In the genomic region with DNA sequence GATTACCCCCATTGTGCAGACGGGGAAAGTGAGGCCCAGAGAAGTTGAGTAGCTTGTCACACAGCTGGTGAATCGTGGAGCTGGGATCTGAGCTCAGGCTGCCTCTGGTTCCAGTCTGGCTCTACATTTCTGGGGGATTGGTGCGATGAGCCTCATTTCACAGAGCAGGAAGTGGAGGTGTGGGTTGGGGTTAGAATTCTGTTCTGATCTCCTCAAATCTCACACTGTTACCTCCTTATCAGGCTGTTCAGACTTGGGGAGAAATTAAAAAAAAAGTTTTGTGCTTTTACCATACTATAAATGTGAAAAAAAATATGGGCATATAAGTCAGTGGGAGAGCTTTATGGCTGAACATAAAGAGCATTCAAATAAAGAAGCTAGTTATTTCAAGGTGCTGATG, we compare ENCODE assay signal across 15 cellular contexts. TPM values are rescaled to one million over a fixed set of nuclear protein-coding genes. Genes with fewer than 3 reads are reported as not detected.
A peak's percentile ranks its signal among the peaks of the same experiment; 100 is the strongest.
DNase-seq lines count a peak whose midpoint lies in the region; ATAC-seq and TF ChIP-seq lines count a peak whose summit lies in the region.
"Had no signal": no experiment of that assay in that cellular context is flagged by ENCODE, and none has a peak within 500 bp of the region (broad histone marks: within the 10 kb centered on the region; RNA-seq: fewer than 3 reads in every experiment).

No MANE protein-coding gene starts in this region.

- H3K27me3 Mint-ChIP-seq in activated naive CD8-positive, alpha-beta T cell treated with anti-CD3 and anti-CD28 coated beads for 36 hours = no peaks in the 10 kb centered on the region
- no peaks in the 10 kb centered on the region for H3K27me3 Mint-ChIP-seq in activated naive CD8-positive, alpha-beta T cell treated with anti-CD3 and anti-CD28 coated beads, Interleukin-2, amount 50 U/mL, for 24 hours
- no peaks in the 10 kb centered on the region for H3K27me3 Mint-ChIP-seq in osteocyte (ENCODE audit: unreplicated experiment)
- peaks cover 56% of the 10 kb centered on the region for H3K27me3 Mint-ChIP-seq in activated T-helper 1 cell treated with anti-CD3 and anti-CD28 coated beads, Interleukin-12 subunit alpha, Interleukin-12 subunit beta, Interleukin-2, Interleukin-4 antibody, amounts not matched to agents 30 ng/mL and 10 ng/mL and 1 ng/mL, durations not matched to agents 14 hours and 24 hours and 36 hours (ENCODE audit: insufficient read depth)

- H2AK5ac ChIP-seq in IMR-90 (ENCODE audit: low read depth, low read length) = no peak overlapping the region

- H3K4me3 Mint-ChIP-seq in activated naive CD8-positive, alpha-beta T cell treated with anti-CD3 and anti-CD28 coated beads for 36 hours = no peak overlapping the region
- no peak overlapping the region for H3K4me3 Mint-ChIP-seq in activated naive CD8-positive, alpha-beta T cell treated with anti-CD3 and anti-CD28 coated beads, Interleukin-2, amount 50 U/mL, for 24 hours
- no peak overlapping the region for H3K4me3 Mint-ChIP-seq in osteocyte (ENCODE audit: unreplicated experiment)
- no peak overlapping the region for H3K4me3 Mint-ChIP-seq in activated T-helper 1 cell treated with anti-CD3 and anti-CD28 coated beads, Interleukin-12 subunit alpha, Interleukin-12 subunit beta, Interleukin-2, Interleukin-4 antibody, amounts not matched to agents 30 ng/mL and 10 ng/mL and 1 ng/mL, durations not matched to agents 14 hours and 24 hours and 36 hours
- H3K4me3 Mint-ChIP-seq: CD8-positive, alpha-beta memory T cell; GM23338; H9; HFFc6 had no signal

- H3K4me2 ChIP-seq in IMR-90 (ENCODE audit: low read depth, low read length) = no peak overlapping the region
- H3K4me2 ChIP-seq: GM23338 had no signal

- no peak overlapping the region for H4K5ac ChIP-seq in IMR-90 (ENCODE audit: low read depth, low read length)

- TF ChIP-seq CTCF in IMR-90 (conservative IDR thresholded peaks at IDR 0.05; ENCODE audit: low read depth, low read length) (no peak), osteocyte (IDR thresholded peaks at IDR 0.05) (no peak)

- peak overlapping the region; percentile 54 for H3K27ac Mint-ChIP-seq in activated naive CD8-positive, alpha-beta T cell treated with anti-CD3 and anti-CD28 coated beads for 36 hours
- H3K27ac Mint-ChIP-seq in activated naive CD8-positive, alpha-beta T cell treated with anti-CD3 and anti-CD28 coated beads, Interleukin-2, amount 50 U/mL, for 24 hours = no peak overlapping the region
- H3K27ac Mint-ChIP-seq in osteocyte (ENCODE audit: unreplicated experiment) = peak overlapping the region; percentile 23
- no peak overlapping the region for H3K27ac Mint-ChIP-seq in activated T-helper 1 cell treated with anti-CD3 and anti-CD28 coated beads, Interleukin-12 subunit alpha, Interleukin-12 subunit beta, Interleukin-2, Interleukin-4 antibody, amounts not matched to agents 30 ng/mL and 10 ng/mL and 1 ng/mL, durations not matched to agents 14 hours and 24 hours and 36 hours
- H3K27ac Mint-ChIP-seq: CD8-positive, alpha-beta memory T cell; GM23338; HFFc6 had no signal

- in situ Hi-C loops in IMR-90 (cut with MboI; ENCODE audit: low sequenced_read_pairs) = no loop called here

- no peak overlapping the region for H4K91ac ChIP-seq in IMR-90 (ENCODE audit: insufficient read depth, low read depth, low read length)

- H3K4me1 ChIP-seq in IMR-90 (ENCODE audit: control insufficient read depth, insufficient read depth, low read length) = peaks cover 11% of the 10 kb centered on the region

- no peak overlapping the region for H2AFZ ChIP-seq in IMR-90 (replicated peaks; ENCODE audit: low read length, poor library complexity)
- H2AFZ ChIP-seq: GM23338 had no signal

- peaks cover 70 to 93% of the 10 kb centered on the region in 2 experiments for H3K79me1 ChIP-seq in IMR-90 (ENCODE audit: low read depth in 1 of 2, low read length in 2 of 2)

- no peak overlapping the region for H3K18ac ChIP-seq in IMR-90 (ENCODE audit: low read depth, low read length)

- H2BK20ac ChIP-seq in IMR-90 (ENCODE audit: low read depth, low read length) = no peak overlapping the region

- H3K56ac ChIP-seq in IMR-90 (ENCODE audit: extremely low read depth, insufficient read depth, low read length) = no peak overlapping the region

- no peaks in the 10 kb centered on the region for H3K36me3 Mint-ChIP-seq in activated naive CD8-positive, alpha-beta T cell treated with anti-CD3 and anti-CD28 coated beads for 36 hours
- H3K36me3 Mint-ChIP-seq in activated naive CD8-positive, alpha-beta T cell treated with anti-CD3 and anti-CD28 coated beads, Interleukin-2, amount 50 U/mL, for 24 hours (ENCODE audit: low read depth) = no peaks in the 10 kb centered on the region
- peaks cover 4% of the 10 kb centered on the region for H3K36me3 Mint-ChIP-seq in osteocyte (ENCODE audit: unreplicated experiment)
- no peaks in the 10 kb centered on the region for H3K36me3 Mint-ChIP-seq in activated T-helper 1 cell treated with anti-CD3 and anti-CD28 coated beads, Interleukin-12 subunit alpha, Interleukin-12 subunit beta, Interleukin-2, Interleukin-4 antibody, amounts not matched to agents 30 ng/mL and 10 ng/mL and 1 ng/mL, durations not matched to agents 14 hours and 24 hours and 36 hours (ENCODE audit: low read depth)
- H3K36me3 Mint-ChIP-seq: CD8-positive, alpha-beta memory T cell had no signal

- H3K27ac ChIP-seq in IMR-90 (ENCODE audit: insufficient read depth, low read length) = no peak overlapping the region

- TF ChIP-seq RAD21 in IMR-90 (IDR thresholded peaks at IDR 0.05; ENCODE audit: low read length) = no peak

- no peak overlapping the region for H2BK120ac ChIP-seq in IMR-90 (ENCODE audit: low read depth, low read length)

- H3K9me3 ChIP-seq in IMR-90 (ENCODE audit: control insufficient read depth, insufficient read depth, low read length) = no peaks in the 10 kb centered on the region

- no peak overlapping the region for H3K4ac ChIP-seq in IMR-90 (ENCODE audit: low read depth, low read length)

- H4K20me1 ChIP-seq in IMR-90 (ENCODE audit: insufficient read depth, low read length) = peaks cover 95% of the 10 kb centered on the region

- no peak for TF ChIP-seq POLR2A in IMR-90 (IDR thresholded peaks at IDR 0.05; ENCODE audit: low read depth, low read length)

- BruUV-seq in IMR-90 (replicated peaks; lab: Mats Ljungman, UMichigan) = no TSS peak

- peak overlapping the region; percentile 20 for H2AK9ac ChIP-seq in IMR-90 (replicated peaks; ENCODE audit: low read depth, low read length, poor library complexity)

- H2BK15ac ChIP-seq in IMR-90 (ENCODE audit: low read depth, low read length) = no peak overlapping the region

- H3K9me1 ChIP-seq in IMR-90 (ENCODE audit: insufficient read depth, low read length) = peaks cover 30% of the 10 kb centered on the region

- no peak overlapping the region for H3K23ac ChIP-seq in IMR-90 (ENCODE audit: low read depth, low read length)

- no CpG with 5 or more reads among the region's 3 CpGs for WGBS in IMR-90 (ENCODE audit: extremely low coverage in 2 of 2, insufficient read length in 1 of 2), 2 experiments

- no peaks in the 10 kb centered on the region for H3K27me3 ChIP-seq in IMR-90 (ENCODE audit: control insufficient read depth, insufficient read depth, low read length)

- no peaks in the 10 kb centered on the region for H3K9me3 Mint-ChIP-seq in activated naive CD8-positive, alpha-beta T cell treated with anti-CD3 and anti-CD28 coated beads for 36 hours
- H3K9me3 Mint-ChIP-seq in activated naive CD8-positive, alpha-beta T cell treated with anti-CD3 and anti-CD28 coated beads, Interleukin-2, amount 50 U/mL, for 24 hours = no peaks in the 10 kb centered on the region
- no peaks in the 10 kb centered on the region for H3K9me3 Mint-ChIP-seq in osteocyte (ENCODE audit: unreplicated experiment)
- no peaks in the 10 kb centered on the region for H3K9me3 Mint-ChIP-seq in activated T-helper 1 cell treated with anti-CD3 and anti-CD28 coated beads, Interleukin-12 subunit alpha, Interleukin-12 subunit beta, Interleukin-2, Interleukin-4 antibody, amounts not matched to agents 30 ng/mL and 10 ng/mL and 1 ng/mL, durations not matched to agents 14 hours and 24 hours and 36 hours
- H3K9me3 Mint-ChIP-seq: CD8-positive, alpha-beta memory T cell; H9; HFFc6 had no signal

- CTCF ChIA-PET in IMR-90 (lab: Yijun Ruan, JAX) = no interaction called here

- intact Hi-C loops in IMR-90 (cut with micrococcal nuclease) = no loop called here
- intact Hi-C loops in activated T-helper 1 cell treated with anti-CD3 and anti-CD28 coated beads, Interleukin-12 subunit alpha, Interleukin-12 subunit beta, Interleukin-2, Interleukin-4 antibody, amounts not matched to agents 30 ng/mL and 10 ng/mL and 1 ng/mL, durations not matched to agents 14 hours and 24 hours and 36 hours (cut with micrococcal nuclease) = no loop called here

- no peak overlapping the region for H3K4me3 ChIP-seq in IMR-90 (ENCODE audit: insufficient read depth, low read depth, low read length)
- H3K4me3 ChIP-seq: GM23338 had no signal

- H3K36me3 ChIP-seq in IMR-90 (ENCODE audit: control insufficient read depth, insufficient read depth, low read length) = no peaks in the 10 kb centered on the region

- H3K4me1 Mint-ChIP-seq in activated naive CD8-positive, alpha-beta T cell treated with anti-CD3 and anti-CD28 coated beads for 36 hours = peaks cover 32% of the 10 kb centered on the region
- H3K4me1 Mint-ChIP-seq in activated naive CD8-positive, alpha-beta T cell treated with anti-CD3 and anti-CD28 coated beads, Interleukin-2, amount 50 U/mL, for 24 hours = peaks cover 23% of the 10 kb centered on the region
- H3K4me1 Mint-ChIP-seq in osteocyte (ENCODE audit: unreplicated experiment) = peaks cover 79% of the 10 kb centered on the region
- H3K4me1 Mint-ChIP-seq in activated T-helper 1 cell treated with anti-CD3 and anti-CD28 coated beads, Interleukin-12 subunit alpha, Interleukin-12 subunit beta, Interleukin-2, Interleukin-4 antibody, amounts not matched to agents 30 ng/mL and 10 ng/mL and 1 ng/mL, durations not matched to agents 14 hours and 24 hours and 36 hours (ENCODE audit: low read depth) = peaks cover 4% of the 10 kb centered on the region
- H3K4me1 Mint-ChIP-seq: GM23338, H9 had no signal

- H2BK5ac ChIP-seq in IMR-90 (ENCODE audit: low read depth, low read length, poor library complexity, severe bottlenecking) = no peak overlapping the region

- DNase-seq in activated naive CD8-positive, alpha-beta T cell treated with anti-CD3 and anti-CD28 coated beads for 36 hours = no peak
- DNase-seq in activated naive CD8-positive, alpha-beta T cell treated with anti-CD3 and anti-CD28 coated beads, Interleukin-2, amount 50 U/mL, for 24 hours = no peak
- DNase-seq in IMR-90 (no peak), osteocyte (ENCODE audit: extremely low spot score, unreplicated experiment) (no peak)
- DNase-seq in activated T-helper 1 cell treated with anti-CD3 and anti-CD28 coated beads, Interleukin-12 subunit alpha, Interleukin-12 subunit beta, Interleukin-2, Interleukin-4 antibody, amounts not matched to agents 30 ng/mL and 10 ng/mL and 1 ng/mL, durations not matched to agents 14 hours and 24 hours and 36 hours (ENCODE audit: low spot score) = no peak
- DNase-seq: C1 segment of cervical spinal cord; CD8-positive, alpha-beta memory T cell; DMS 273 treated with DMSO at 0.1 percent for 48 hours; DMS79 treated with DMSO at 0.1 percent for 48 hours; GF-D8; H9; HFFc6 had no signal

- ATAC-seq in activated naive CD8-positive, alpha-beta T cell treated with anti-CD3 and anti-CD28 coated beads, Interleukin-2, amount 50 U/mL, for 24 hours = no peak
- ATAC-seq in IMR-90 (ENCODE audit: low read depth) = no peak
- ATAC-seq in HG02970 (IDR thresholded peaks at IDR 0.05; ENCODE audit: low FRiP score, unreplicated experiment) = no peak
- ATAC-seq: GM23338 had no signal

- no peak overlapping the region for H3K14ac ChIP-seq in IMR-90 (replicated peaks; ENCODE audit: low read depth, low read length)

- POLR2A ChIA-PET in IMR-90 (lab: Charles Lee; ENCODE audit: unreplicated experiment) = no interaction called here

- H4K8ac ChIP-seq in IMR-90 (ENCODE audit: low read depth in 2 of 2, low read length in 2 of 2) = no peak overlapping the region

- H3K9ac ChIP-seq in IMR-90 (ENCODE audit: low read depth, low read length) = no peak overlapping the region

- dilution Hi-C loops in IMR-90 (cut with HindIII; ENCODE audit: low sequenced_read_pairs, unreplicated experiment) = no loop called here

RNA-seq across cellular contexts. Expression of a gene that starts 21.6 kb away (rescaled TPM):
- total RNA-seq in activated naive CD8-positive, alpha-beta T cell treated with anti-CD3 and anti-CD28 coated beads for 36 hours = 1 to 10 TPM; 2.2 to 2.5 TPM
- total RNA-seq in IMR-90 (2012; rRNA removed) (3.4 and 3.9 TPM in 2 replicates), osteocyte (79.4 and 84.4 TPM in 2 replicates)
- polyA plus RNA-seq in IMR-90 (2012; rRNA removed) = 5.3 and 5.7 TPM in 2 replicates
- 2.9 and 5.9 TPM in 2 replicates for polyA plus RNA-seq in IMR-90 (2012; cell fraction: cytosol; rRNA removed)
- polyA plus RNA-seq in IMR-90 (2012; cell fraction: nucleus; rRNA removed; ENCODE audit: low replicate concordance) = 10.7 and 11.0 TPM in 2 replicates
- total RNA-seq in activated T-helper 1 cell treated with anti-CD3 and anti-CD28 coated beads, Interleukin-12 subunit alpha, Interleukin-12 subunit beta, Interleukin-2, Interleukin-4 antibody, amounts not matched to agents 30 ng/mL and 10 ng/mL and 1 ng/mL, durations not matched to agents 14 hours and 24 hours and 36 hours = 0.39 and 0.54 TPM in 2 replicates
- total RNA-seq: G401 had no signal

Comparison
In these comparisons a context has a peak if more than half of its experiments do, and no peak if none do; other contexts are left out.
1. H3K27ac Mint-ChIP-seq: peak in activated naive CD8-positive, alpha-beta T cell treated with anti-CD3 and anti-CD28 coated beads for 36 hours (single experiment) and osteocyte (single experiment); none in activated naive CD8-positive, alpha-beta T cell treated with anti-CD3 and anti-CD28 coated beads, Interleukin-2, amount 50 U/mL, for 24 hours (single experiment) and activated T-helper 1 cell treated with anti-CD3 and anti-CD28 coated beads, Interleukin-12 subunit alpha, Interleukin-12 subunit beta, Interleukin-2, Interleukin-4 antibody, amounts not matched to agents 30 ng/mL and 10 ng/mL and 1 ng/mL, durations not matched to agents 14 hours and 24 hours and 36 hours (single experiment).
2. RNA of a gene that starts 21.6 kb away (total RNA-seq): 79.4 to 84.4 TPM in osteocyte; 3.4 to 3.9 TPM in IMR-90, 2.2 to 2.5 TPM in activated naive CD8-positive, alpha-beta T cell treated with anti-CD3 and anti-CD28 coated beads for 36 hours and 0.39 to 0.54 TPM in activated T-helper 1 cell treated with anti-CD3 and anti-CD28 coated beads, Interleukin-12 subunit alpha, Interleukin-12 subunit beta, Interleukin-2, Interleukin-4 antibody, amounts not matched to agents 30 ng/mL and 10 ng/mL and 1 ng/mL, durations not matched to agents 14 hours and 24 hours and 36 hours; every median in the first group is over 10 times any median in the second.